In the genomic region with DNA sequence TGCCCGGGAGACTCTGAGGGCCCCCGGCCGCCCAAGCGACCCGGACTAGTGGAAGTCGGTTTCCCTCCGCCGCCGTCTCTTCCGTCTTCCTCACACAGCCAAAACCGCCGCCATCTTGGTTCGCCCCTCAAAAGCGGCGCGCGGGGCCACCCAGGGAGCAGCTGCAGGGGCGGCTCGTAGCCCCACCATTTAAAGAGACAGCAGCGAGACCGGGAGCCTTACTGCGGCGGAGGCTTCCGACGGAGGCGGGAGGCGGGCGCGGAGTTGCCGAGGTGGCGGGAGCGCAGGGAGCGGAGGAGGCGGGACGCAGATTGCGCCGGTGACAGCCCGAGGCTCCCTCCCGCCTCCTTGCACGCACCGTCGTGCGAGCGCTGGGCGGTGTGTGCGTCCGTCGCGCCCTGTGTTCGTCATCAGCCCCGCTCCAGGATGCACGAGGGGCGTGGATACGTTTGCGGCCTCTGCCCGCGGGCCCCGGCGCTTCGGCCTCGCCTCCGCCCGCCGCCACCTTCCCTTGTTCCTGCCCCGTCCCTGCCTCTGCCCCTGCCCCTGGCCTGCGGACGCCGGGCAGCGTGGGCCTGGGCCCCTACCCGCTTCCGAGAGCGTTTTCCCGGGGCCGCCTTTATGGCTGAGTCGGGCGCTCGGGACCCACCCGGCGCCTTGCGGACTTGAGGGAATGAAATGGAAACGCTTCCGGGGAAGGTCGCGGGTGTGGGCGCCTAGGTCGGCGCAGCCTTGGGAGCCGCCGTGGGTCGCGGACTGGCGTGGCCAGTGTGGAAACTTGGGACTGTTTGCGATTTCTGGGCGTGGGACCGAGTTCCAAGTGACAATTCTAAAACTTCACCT, we compare ENCODE assay signal across 8 cellular contexts. TPM values are rescaled to one million over a fixed set of nuclear protein-coding genes. Genes with fewer than 3 reads are reported as not detected.
DNase-seq lines count a peak whose midpoint lies in the region; ATAC-seq and TF ChIP-seq lines count a peak whose summit lies in the region.

A gene (minus strand): TSS at position 140 of the 843 bp plus-strand sequence. CDS start 663 bp downstream, outside the sequence.

- H3K36me3 ChIP-seq in right atrium auricular region (no peaks in the 10 kb centered on the region), uterus (no peaks in the 10 kb centered on the region)

- peak within 1 kb of the TSS; percentile 93 for H3K27ac ChIP-seq in angular gyrus (ENCODE audit: low read depth, low read length)
- peak within 1 kb of the TSS; percentile 98 to 100 for H3K27ac ChIP-seq in right atrium auricular region
- H3K27ac ChIP-seq in uterus, result peak within 1 kb of the TSS; percentile 92 to 99

- H3K9me3 ChIP-seq in right atrium auricular region (no peaks in the 10 kb centered on the region), uterus (no peaks in the 10 kb centered on the region)

- ATAC-seq in GM18498 (IDR thresholded peaks at IDR 0.05; ENCODE audit: unreplicated experiment), result peak; percentile 84
- peak; percentile 81 for ATAC-seq in HG02938 (IDR thresholded peaks at IDR 0.05; ENCODE audit: unreplicated experiment)

- TF ChIP-seq CTCF in right atrium auricular region (IDR thresholded peaks at IDR 0.05), result no peak
- TF ChIP-seq CTCF in uterus (IDR thresholded peaks at IDR 0.05), result peak in 2 of 4 experiments; percentile 13 to 19

- TF ChIP-seq POLR2A in uterus (IDR thresholded peaks at IDR 0.05), result peak; percentile 42 to 89

- intact Hi-C loops in uterus (cut with DNase I; ENCODE audit: low total_unique reads), result no loop called here

- H3K4me1 ChIP-seq in right atrium auricular region (peaks cover 0 to 20% of the 10 kb centered on the region in 2 donors), uterus (no peaks in the 10 kb centered on the region)

- peak within 1 kb of the TSS; percentile 97 for H3K4me3 ChIP-seq in right atrium auricular region
- H3K4me3 ChIP-seq in uterus, result peak within 1 kb of the TSS; percentile 93 to 97

- H3K27me3 ChIP-seq in right atrium auricular region, result no peaks in the 10 kb centered on the region
- no peaks in the 10 kb centered on the region for H3K27me3 ChIP-seq in uterus

- DNase-seq in NCI-H187 (lab: John Stamatoyannopoulos, UW), result peak; percentile 95 to 98
- peak; percentile 78 to 99 (median 92) for DNase-seq in T-helper 2 cell
- DNase-seq in right atrium auricular region (ENCODE audit: low spot score), result peak; percentile 90
- peak; percentile 87 for DNase-seq in pulmonary artery endothelial cell (ENCODE audit: low read depth, low spot score)
- DNase-seq in uterus, result peak; percentile 92 to 95

RNA-seq across cellular contexts. Expression of the gene that starts here (rescaled TPM):
- total RNA-seq in right atrium auricular region, result 10 to 100 TPM; 40.2 to 48.0 TPM
- 71.9 and 96.8 TPM in 2 replicates for total RNA-seq in pulmonary artery endothelial cell
- total RNA-seq in uterus, result 100 to 1,000 TPM in 3 of 4 donors, 10 to 100 TPM in 1; 36.2 to 136 (median 116) TPM

Comparison
In these comparisons a context has a peak if more than half of its experiments do, and no peak if none do; other contexts are left out.
1. Peak in every context shown above with its lines: DNase-seq, ATAC-seq, H3K4me3 ChIP-seq and H3K27ac ChIP-seq.